In genomic region chr11:75472081-75472732, GRCh38 we compare ENCODE assay signal across 26 cellular contexts. TPM values are rescaled to one million over a fixed set of nuclear protein-coding genes. Genes with fewer than 3 reads are reported as not detected.
DNase-seq lines count a peak whose midpoint lies in the region; ATAC-seq and TF ChIP-seq lines count a peak whose summit lies in the region.
"Had no signal": no experiment of that assay in that cellular context is flagged by ENCODE, and none has a peak within 500 bp of the region (broad histone marks: within the 10 kb centered on the region; RNA-seq: fewer than 3 reads in every experiment).

No MANE protein-coding gene starts in this region.

- peaks cover 62% of the 10 kb centered on the region for H3K4me1 Mint-ChIP-seq in neural crest cell

- no peaks in the 10 kb centered on the region for H3K27me3 Mint-ChIP-seq in neural crest cell (ENCODE audit: low read depth)
- H3K27me3 Mint-ChIP-seq: CD4-positive, alpha-beta memory T cell had no signal

- H3K27me3 ChIP-seq in suprapubic skin, result no peaks in the 10 kb centered on the region
- H3K27me3 ChIP-seq: BLaER1 treated with 17β-estradiol and CSF1 and Interleukin-3, amounts not matched to agents 10 nM and 100 nM had no signal

- H3K9me3 ChIP-seq in suprapubic skin, result no peaks in the 10 kb centered on the region
- H3K9me3 ChIP-seq: BLaER1 treated with 17β-estradiol and CSF1 and Interleukin-3, amounts not matched to agents 10 nM and 100 nM; Caco-2; HAP-1 had no signal

- no peaks in the 10 kb centered on the region for H3K9me3 Mint-ChIP-seq in neural crest cell
- H3K9me3 Mint-ChIP-seq: CD4-positive, alpha-beta memory T cell had no signal

- H3K27ac ChIP-seq in suprapubic skin, result no peak overlapping the region
- H3K27ac ChIP-seq: BLaER1 treated with 17β-estradiol and CSF1 and Interleukin-3, amounts not matched to agents 10 nM and 100 nM; GM23248; PC-9 had no signal

- H3K4me3 Mint-ChIP-seq in neural crest cell, result peak overlapping the region; percentile 47
- H3K4me3 Mint-ChIP-seq: CD4-positive, alpha-beta memory T cell had no signal

- TF ChIP-seq CTCF in neural crest cell (conservative IDR thresholded peaks at IDR 0.05), result no peak
- TF ChIP-seq CTCF in suprapubic skin (IDR thresholded peaks at IDR 0.05), result no peak

- H3K36me3 ChIP-seq in suprapubic skin, result no peaks in the 10 kb centered on the region
- H3K36me3 ChIP-seq: BLaER1 treated with 17β-estradiol and CSF1 and Interleukin-3, amounts not matched to agents 10 nM and 100 nM; HAP-1 had no signal

- H3K4me1 ChIP-seq in suprapubic skin, result peaks cover 45% of the 10 kb centered on the region

- TF ChIP-seq EP300 in suprapubic skin (IDR thresholded peaks at IDR 0.05), result no peak

- DNase-seq in Right ventricle myocardium superior (peak; percentile 19), cardiac septum (ENCODE audit: low spot score) (no peak), kidney glomerular epithelial cell (lab: John Stamatoyannopoulos, UW) (peak; percentile 21), neural crest cell (ENCODE audit: low read depth, low spot score) (no peak), suprapubic skin (ENCODE audit: low spot score in 2 of 2) (no peak), activated gamma-delta T cell treated with Interleukin-2 at 50 U/mL for 16 hours (no peak)
- DNase-seq in stimulated activated naive CD4-positive, alpha-beta T cell (lab: John Stamatoyannopoulos, UW), result no peak
- DNase-seq: 8988T; Caco-2; CD4-positive, alpha-beta memory T cell; DMS 273 treated with DMSO at 0.1 percent for 48 hours; GM23248; KBM-7; NCI-H1092; NCI-H1436; NCI-H2029; NCI-H2227 treated with DMSO at 0.1 percent for 48 hours; NCI-H510A treated with DMSO at 0.1 percent for 48 hours; NCI-H748 treated with DMSO at 0.1 percent for 48 hours; PC-9; RPMI8226; SHP77 treated with DMSO at 0.1 percent for 48 hours had no signal

- WGBS in suprapubic skin, result 100% methylated on average over 5 of the region's 5 CpGs

- H3K36me3 Mint-ChIP-seq in neural crest cell (ENCODE audit: low read depth), result no peaks in the 10 kb centered on the region

- intact Hi-C loops in Right ventricle myocardium superior (cut with DNase I), result no loop called here
- intact Hi-C loops in cardiac septum (cut with DNase I), result no loop called here

- H3K4me3 ChIP-seq in suprapubic skin, result no peak overlapping the region
- H3K4me3 ChIP-seq: BLaER1 treated with 17β-estradiol and CSF1 and Interleukin-3, amounts not matched to agents 10 nM and 100 nM; GM23248; HAP-1; PC-9 had no signal

- ATAC-seq in Right ventricle myocardium superior (ENCODE audit: poor library complexity), result no peak
- ATAC-seq in GM21423 (IDR thresholded peaks at IDR 0.05; ENCODE audit: unreplicated experiment), result no peak
- ATAC-seq: HepG2 had no signal

- H3K27ac Mint-ChIP-seq in neural crest cell (ENCODE audit: unreplicated experiment), result peak overlapping the region; percentile 0

- no peak for TF ChIP-seq POLR2A in suprapubic skin (IDR thresholded peaks at IDR 0.05)

RNA-seq across cellular contexts. Expression of gene KLHL35, which starts 39.2 kb away (rescaled TPM):
- total RNA-seq in Right ventricle myocardium superior, result 0.48 TPM
- 0.75 TPM for total RNA-seq in cardiac septum
- 9.4 and 11.6 TPM in 2 replicates for total RNA-seq in neural crest cell
- 1 to 10 TPM in 3 of 4 donors, under 1 TPM in 1; 0.97 to 5.1 (median 2.1) TPM for total RNA-seq in suprapubic skin
- total RNA-seq: HepG2 had no signal

RNA-seq across cellular contexts. Expression of gene GDPD5, which starts 53.5 kb away (rescaled TPM):
- 6.5 TPM for total RNA-seq in Right ventricle myocardium superior
- 6.9 TPM for total RNA-seq in cardiac septum
- 13.3 and 15.4 TPM in 2 replicates for total RNA-seq in neural crest cell
- total RNA-seq in suprapubic skin, result 10 to 100 TPM in 1 of 4 donors, 1 to 10 TPM in 3; 2.3 to 13.4 (median 5.4) TPM

Comparison
In these comparisons a context has a peak if more than half of its experiments do, and no peak if none do; other contexts are left out.
1. DNase-seq: peak in Right ventricle myocardium superior (single experiment) and kidney glomerular epithelial cell (single experiment); none in cardiac septum (single experiment), neural crest cell (single experiment), suprapubic skin (0 of 2), activated gamma-delta T cell treated with Interleukin-2 at 50 U/mL for 16 hours (single experiment) and stimulated activated naive CD4-positive, alpha-beta T cell (0 of 6).